In the genomic region with DNA sequence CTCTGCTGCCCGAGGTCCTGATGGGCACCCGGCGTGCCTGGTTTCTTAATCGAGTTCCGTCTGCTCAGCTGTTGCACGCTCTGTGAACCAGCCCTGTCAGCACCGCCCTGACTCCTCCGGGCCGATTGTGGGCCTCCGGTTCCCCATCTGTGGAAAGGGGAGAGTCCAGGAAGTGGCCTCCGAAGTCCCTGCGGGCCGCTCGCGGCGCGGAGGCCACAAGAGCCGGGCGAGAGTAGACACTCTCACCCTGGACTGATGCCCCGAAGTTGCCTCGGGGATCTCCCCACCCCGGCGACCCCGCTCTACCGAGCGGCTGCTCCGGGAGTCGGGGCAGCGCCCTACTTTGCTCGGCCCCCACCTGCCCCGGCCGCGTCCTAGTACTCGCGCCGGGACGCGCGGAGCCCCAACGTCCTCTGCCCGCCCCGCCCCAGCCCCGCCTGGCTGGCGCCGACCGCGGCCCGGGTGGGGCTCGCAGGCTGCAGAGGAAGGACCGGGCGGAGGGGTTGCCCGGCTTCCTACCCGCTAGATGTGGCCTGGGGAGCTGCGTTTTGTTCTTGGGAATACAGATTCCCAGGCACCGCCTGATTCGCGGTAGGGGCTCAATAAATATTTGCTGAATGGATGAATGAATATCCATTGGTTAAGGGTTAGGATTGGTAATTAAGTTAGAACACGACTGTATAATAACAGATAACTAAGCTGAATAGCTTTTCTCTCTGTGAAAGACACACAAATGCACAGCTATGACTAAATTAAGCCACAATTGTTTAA, we compare ENCODE assay signal across 8 cellular contexts. TPM values are rescaled to one million over a fixed set of nuclear protein-coding genes. Genes with fewer than 3 reads are reported as not detected.
A peak's percentile ranks its signal among the peaks of the same experiment; 100 is the strongest.
DNase-seq lines count a peak whose midpoint lies in the region; ATAC-seq and TF ChIP-seq lines count a peak whose summit lies in the region.

No MANE protein-coding gene starts in this region.

- TF ChIP-seq CTCF in fibroblast of villous mesenchyme (IDR thresholded peaks at IDR 0.05; ENCODE audit: insufficient read depth, low read depth, low read length), result no peak
- no peak for TF ChIP-seq CTCF in neural crest cell (conservative IDR thresholded peaks at IDR 0.05)
- peak in 1 of 5 experiments; percentile 6 for TF ChIP-seq CTCF in transverse colon (IDR thresholded peaks at IDR 0.05)

- TF ChIP-seq EP300 in transverse colon (IDR thresholded peaks at IDR 0.05; ENCODE audit: low read depth), result no peak

- peak overlapping the region; percentile 90 for H3K4me3 Mint-ChIP-seq in neural crest cell

- DNase-seq in KBM-7 (peak; percentile 85), activated gamma-delta T cell (lab: John Stamatoyannopoulos, UW) (peak; percentile 54), fibroblast of villous mesenchyme (ENCODE audit: low read depth) (peak; percentile 42), neural crest cell (ENCODE audit: low read depth, low spot score) (peak; percentile 57), transverse colon (peak; percentile 86)

- intact Hi-C loops in transverse colon (cut with DNase I; ENCODE audit: low total_unique reads), result loop anchor here (1.0 to 10.0 kb wide), 2 partner anchors 31 to 236 kb away; partner anchors contain the start of genes HABP4 and PRXL2C

- no peaks in the 10 kb centered on the region for H3K9me3 Mint-ChIP-seq in neural crest cell

- in situ Hi-C loops in KBM-7 (cut with MboI; ENCODE audit: low pct_unique_long_range_greater_than_20kb, low sequenced_read_pairs) (no loop called here), transverse colon (cut with MboI; ENCODE audit: low pct_ligation_motif_present in 1 of 4, low pct_unique_long_range_greater_than_20kb in 1 of 4, low sequenced_read_pairs in 3 of 4) (no loop called here)

- WGBS in transverse colon (ENCODE audit: low coverage in 1 of 2), 2 donors, result 0 to 1% methylated on average over 1 to 38 of the region's 58 CpGs

- H3K4me3 ChIP-seq in fibroblast of villous mesenchyme (ENCODE audit: low read depth, low read length), result peak overlapping the region; percentile 84
- H3K4me3 ChIP-seq in transverse colon, result peak overlapping the region; percentile 67 to 77 (median 72)

- H3K4me1 ChIP-seq in ES-I3 (ENCODE audit: insufficient read depth, low read length) (peaks cover 10% of the 10 kb centered on the region), transverse colon (peaks cover 16 to 36% (median 26%) of the 10 kb centered on the region in 4 donors)

- TF ChIP-seq POLR2A in transverse colon (IDR thresholded peaks at IDR 0.05), result peak; percentile 90

- peak overlapping the region; percentile 99 for H3K27ac ChIP-seq in transverse colon

- H3K9ac ChIP-seq in ES-I3 (ENCODE audit: low read depth, low read length), result peak overlapping the region; percentile 89

- peak; percentile 36 for ATAC-seq in GM21825 (IDR thresholded peaks at IDR 0.05; ENCODE audit: unreplicated experiment)

- H3K36me3 ChIP-seq in ES-I3 (ENCODE audit: insufficient read depth, low read length) (no peaks in the 10 kb centered on the region), transverse colon (no peaks in the 10 kb centered on the region)

- no peaks in the 10 kb centered on the region for H3K27me3 Mint-ChIP-seq in neural crest cell (ENCODE audit: low read depth)

- peak overlapping the region; percentile 88 for H3K27ac Mint-ChIP-seq in neural crest cell (ENCODE audit: unreplicated experiment)

- peaks cover 3% of the 10 kb centered on the region for H3K36me3 Mint-ChIP-seq in neural crest cell (ENCODE audit: low read depth)

- H3K4me1 Mint-ChIP-seq in neural crest cell, result peaks cover 36% of the 10 kb centered on the region

- H3K9me3 ChIP-seq in ES-I3 (ENCODE audit: control insufficient read depth, insufficient read depth, low read length), result no peaks in the 10 kb centered on the region
- no peaks in the 10 kb centered on the region for H3K9me3 ChIP-seq in transverse colon

- H3K27me3 ChIP-seq in transverse colon, result no peaks in the 10 kb centered on the region

TF ChIP-seq in PFSK-1, 5 proteins besides CTCF, POLR2A, EP300 and RAD21:
- TF ChIP-seq REST (IDR thresholded peaks at IDR 0.05; ENCODE audit: insufficient read depth in 1 of 2, low read depth in 2 of 2, low read length in 2 of 2) (0 out of 4 replicates have a peak, but pooled peaks of 1 of the 2 experiments have one; percentile 9), SIN3A (IDR thresholded peaks at IDR 0.05; ENCODE audit: borderline replicate concordance, insufficient read depth, low read length) (peak; percentile 43; the same call in 1 of the 2 replicates), POLR2AphosphoS5 (IDR thresholded peaks at IDR 0.05; ENCODE audit: low read depth, low read length) (no peak), FOXP2 (optimal IDR thresholded peaks at IDR 0.05; ENCODE audit: borderline replicate concordance, extremely low read depth, extremely low read length, insufficient read depth) (peak; percentile 36), TAF1 (IDR thresholded peaks at IDR 0.05; ENCODE audit: borderline replicate concordance, insufficient read depth, low read length) (no peak)

RNA-seq across cellular contexts. Expression of gene ZNF367, which starts 0.9 kb away (rescaled TPM):
- 5.0 TPM for polyA plus RNA-seq in PFSK-1 (2012; ENCODE audit: insufficient read length, low read depth)
- total RNA-seq in fibroblast of villous mesenchyme (4.8 and 5.6 TPM in 2 replicates), neural crest cell (13.3 and 15.4 TPM in 2 replicates), transverse colon (1 to 10 TPM in 3 of 4 donors, not detected in 1; 1.2 to 2.1 (median 1.4) TPM)

RNA-seq across cellular contexts. Expression of gene HABP4, which starts 30.9 kb away (rescaled TPM):
- polyA plus RNA-seq in PFSK-1 (2012; ENCODE audit: insufficient read length, low read depth), result 20.4 TPM
- total RNA-seq in fibroblast of villous mesenchyme, result 9.9 and 10.6 TPM in 2 replicates
- total RNA-seq in neural crest cell, result 24.2 and 24.7 TPM in 2 replicates
- 10 to 100 TPM in 1 of 4 donors, 1 to 10 TPM in 3; 1.9 to 11.3 (median 5.0) TPM for total RNA-seq in transverse colon

RNA-seq across cellular contexts. Expression of gene SLC35D2, which starts 35.6 kb away (rescaled TPM):
- 26.4 TPM for polyA plus RNA-seq in PFSK-1 (2012; ENCODE audit: insufficient read length, low read depth)
- total RNA-seq in fibroblast of villous mesenchyme (14.8 and 19.0 TPM in 2 replicates), neural crest cell (19.0 and 19.2 TPM in 2 replicates), transverse colon (10 to 100 TPM; 35.4 to 91.3 (median 72.7) TPM)

Comparison
In these comparisons a context has a peak if more than half of its experiments do, and no peak if none do; other contexts are left out.
1. Peak in every context shown above with its lines: DNase-seq, ATAC-seq, H3K4me3 ChIP-seq and H3K27ac ChIP-seq.